1 cellular context compared by ENCODE assay signal in the genomic region with DNA sequence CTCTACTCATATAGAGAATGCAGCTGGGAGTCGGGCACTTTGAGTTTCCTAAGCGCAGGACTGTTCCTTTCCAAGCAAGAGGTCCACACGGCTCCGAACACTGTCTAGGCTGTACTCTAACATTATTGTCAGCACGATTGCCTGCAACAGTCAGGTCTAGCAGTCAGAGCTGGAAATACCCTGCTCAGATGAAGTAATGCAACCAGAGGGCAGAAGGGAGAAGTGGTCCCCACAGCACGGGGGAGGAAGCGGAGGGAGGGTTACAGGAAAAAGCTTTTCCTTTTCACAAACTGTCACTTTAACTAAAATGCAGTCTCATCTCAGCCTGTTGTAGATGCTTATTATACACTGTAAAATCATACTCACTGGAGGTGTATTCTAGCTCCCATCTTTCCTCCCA.
TF ChIP-seq lines count a peak whose summit lies in the region.

No MANE protein-coding gene starts in this region.

TF ChIP-seq in GM12878, 131 proteins besides CTCF, POLR2A, EP300 and RAD21 (continued from another document and continues in another):
- TF ChIP-seq, protein P1, sequence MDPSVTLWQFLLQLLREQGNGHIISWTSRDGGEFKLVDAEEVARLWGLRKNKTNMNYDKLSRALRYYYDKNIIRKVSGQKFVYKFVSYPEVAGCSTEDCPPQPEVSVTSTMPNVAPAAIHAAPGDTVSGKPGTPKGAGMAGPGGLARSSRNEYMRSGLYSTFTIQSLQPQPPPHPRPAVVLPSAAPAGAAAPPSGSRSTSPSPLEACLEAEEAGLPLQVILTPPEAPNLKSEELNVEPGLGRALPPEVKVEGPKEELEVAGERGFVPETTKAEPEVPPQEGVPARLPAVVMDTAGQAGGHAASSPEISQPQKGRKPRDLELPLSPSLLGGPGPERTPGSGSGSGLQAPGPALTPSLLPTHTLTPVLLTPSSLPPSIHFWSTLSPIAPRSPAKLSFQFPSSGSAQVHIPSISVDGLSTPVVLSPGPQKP (IDR thresholded peaks at IDR 0.05; ENCODE audit: low read depth, low read length), result no peak
- TF ChIP-seq NFIC (IDR thresholded peaks at IDR 0.05; ENCODE audit: low read depth, low read length) (no peak), HDAC6 (IDR thresholded peaks at IDR 0.05; ENCODE audit: unreplicated experiment) (no peak), MXI1 (IDR thresholded peaks at IDR 0.05; ENCODE audit: low read depth, low read length) (no peak), STAT3 (IDR thresholded peaks at IDR 0.05; ENCODE audit: low read depth, low read length) (no peak), HCFC1 (IDR thresholded peaks at IDR 0.05; ENCODE audit: low read length) (no peak), IKZF2 (IDR thresholded peaks at IDR 0.05) (peak in 1 of 2 experiments; percentile 31; a peak in 2 of 4 replicates), MYC (IDR thresholded peaks at IDR 0.05; ENCODE audit: insufficient read depth, insufficient read length, insufficient replicate concordance, low read length, severe bottlenecking) (no peak), TCF3 (IDR thresholded peaks at IDR 0.05; ENCODE audit: borderline replicate concordance, insufficient read depth, low read depth, low read length) (no peak), TCF7 (IDR thresholded peaks at IDR 0.05; ENCODE audit: borderline replicate concordance) (no peak), PAX8 (IDR thresholded peaks at IDR 0.05) (no peak), NR2C2 (IDR thresholded peaks at IDR 0.05; ENCODE audit: borderline replicate concordance, control insufficient read depth, insufficient read length, low read depth) (no peak), FOXK2 (IDR thresholded peaks at IDR 0.05) (no peak), SUZ12 (IDR thresholded peaks at IDR 0.05; ENCODE audit: unreplicated experiment) (no peak), WRNIP1 (IDR thresholded peaks at IDR 0.05; ENCODE audit: borderline replicate concordance, low read depth, low read length) (no peak), NFXL1 (IDR thresholded peaks at IDR 0.05; ENCODE audit: borderline replicate concordance) (no peak), IRF4 (IDR thresholded peaks at IDR 0.05; ENCODE audit: low read depth, low read length) (no peak), RAD51 (IDR thresholded peaks at IDR 0.05) (no peak), YBX1 (IDR thresholded peaks at IDR 0.05) (no peak), POLR2AphosphoS5 (IDR thresholded peaks at IDR 0.05; ENCODE audit: low read length) (no peak), KDM1A (IDR thresholded peaks at IDR 0.05; ENCODE audit: borderline replicate concordance) (no peak), FOS (IDR thresholded peaks at IDR 0.05; ENCODE audit: borderline replicate concordance, extremely low read depth, insufficient read length) (no peak), PML (IDR thresholded peaks at IDR 0.05; ENCODE audit: low read length) (no peak)
- TF ChIP-seq, protein P2, sequence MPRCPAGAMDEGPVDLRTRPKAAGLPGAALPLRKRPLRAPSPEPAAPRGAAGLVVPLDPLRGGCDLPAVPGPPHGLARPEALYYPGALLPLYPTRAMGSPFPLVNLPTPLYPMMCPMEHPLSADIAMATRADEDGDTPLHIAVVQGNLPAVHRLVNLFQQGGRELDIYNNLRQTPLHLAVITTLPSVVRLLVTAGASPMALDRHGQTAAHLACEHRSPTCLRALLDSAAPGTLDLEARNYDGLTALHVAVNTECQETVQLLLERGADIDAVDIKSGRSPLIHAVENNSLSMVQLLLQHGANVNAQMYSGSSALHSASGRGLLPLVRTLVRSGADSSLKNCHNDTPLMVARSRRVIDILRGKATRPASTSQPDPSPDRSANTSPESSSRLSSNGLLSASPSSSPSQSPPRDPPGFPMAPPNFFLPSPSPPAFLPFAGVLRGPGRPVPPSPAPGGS (IDR thresholded peaks at IDR 0.05; ENCODE audit: borderline replicate concordance, insufficient read depth, low read depth, low read length, poor library complexity, severe bottlenecking), result no peak
- TF ChIP-seq, protein P3, sequence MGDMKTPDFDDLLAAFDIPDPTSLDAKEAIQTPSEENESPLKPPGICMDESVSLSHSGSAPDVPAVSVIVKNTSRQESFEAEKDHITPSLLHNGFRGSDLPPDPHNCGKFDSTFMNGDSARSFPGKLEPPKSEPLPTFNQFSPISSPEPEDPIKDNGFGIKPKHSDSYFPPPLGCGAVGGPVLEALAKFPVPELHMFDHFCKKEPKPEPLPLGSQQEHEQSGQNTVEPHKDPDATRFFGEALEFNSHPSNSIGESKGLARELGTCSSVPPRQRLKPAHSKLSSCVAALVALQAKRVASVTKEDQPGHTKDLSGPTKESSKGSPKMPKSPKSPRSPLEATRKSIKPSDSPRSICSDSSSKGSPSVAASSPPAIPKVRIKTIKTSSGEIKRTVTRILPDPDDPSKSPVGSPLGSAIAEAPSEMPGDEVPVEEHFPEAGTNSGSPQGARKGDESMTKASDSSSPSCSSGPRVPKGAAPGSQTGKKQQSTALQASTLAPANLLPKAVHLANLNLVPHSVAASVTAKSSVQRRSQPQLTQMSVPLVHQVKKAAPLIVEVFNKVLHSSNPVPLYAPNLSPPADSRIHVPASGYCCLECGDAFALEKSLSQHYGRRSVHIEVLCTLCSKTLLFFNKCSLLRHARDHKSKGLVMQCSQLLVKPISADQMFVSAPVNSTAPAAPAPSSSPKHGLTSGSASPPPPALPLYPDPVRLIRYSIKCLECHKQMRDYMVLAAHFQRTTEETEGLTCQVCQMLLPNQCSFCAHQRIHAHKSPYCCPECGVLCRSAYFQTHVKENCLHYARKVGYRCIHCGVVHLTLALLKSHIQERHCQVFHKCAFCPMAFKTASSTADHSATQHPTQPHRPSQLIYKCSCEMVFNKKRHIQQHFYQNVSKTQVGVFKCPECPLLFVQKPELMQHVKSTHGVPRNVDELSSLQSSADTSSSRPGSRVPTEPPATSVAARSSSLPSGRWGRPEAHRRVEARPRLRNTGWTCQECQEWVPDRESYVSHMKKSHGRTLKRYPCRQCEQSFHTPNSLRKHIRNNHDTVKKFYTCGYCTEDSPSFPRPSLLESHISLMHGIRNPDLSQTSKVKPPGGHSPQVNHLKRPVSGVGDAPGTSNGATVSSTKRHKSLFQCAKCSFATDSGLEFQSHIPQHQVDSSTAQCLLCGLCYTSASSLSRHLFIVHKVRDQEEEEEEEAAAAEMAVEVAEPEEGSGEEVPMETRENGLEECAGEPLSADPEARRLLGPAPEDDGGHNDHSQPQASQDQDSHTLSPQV (IDR thresholded peaks at IDR 0.05), result no peak
- TF ChIP-seq, protein P4, sequence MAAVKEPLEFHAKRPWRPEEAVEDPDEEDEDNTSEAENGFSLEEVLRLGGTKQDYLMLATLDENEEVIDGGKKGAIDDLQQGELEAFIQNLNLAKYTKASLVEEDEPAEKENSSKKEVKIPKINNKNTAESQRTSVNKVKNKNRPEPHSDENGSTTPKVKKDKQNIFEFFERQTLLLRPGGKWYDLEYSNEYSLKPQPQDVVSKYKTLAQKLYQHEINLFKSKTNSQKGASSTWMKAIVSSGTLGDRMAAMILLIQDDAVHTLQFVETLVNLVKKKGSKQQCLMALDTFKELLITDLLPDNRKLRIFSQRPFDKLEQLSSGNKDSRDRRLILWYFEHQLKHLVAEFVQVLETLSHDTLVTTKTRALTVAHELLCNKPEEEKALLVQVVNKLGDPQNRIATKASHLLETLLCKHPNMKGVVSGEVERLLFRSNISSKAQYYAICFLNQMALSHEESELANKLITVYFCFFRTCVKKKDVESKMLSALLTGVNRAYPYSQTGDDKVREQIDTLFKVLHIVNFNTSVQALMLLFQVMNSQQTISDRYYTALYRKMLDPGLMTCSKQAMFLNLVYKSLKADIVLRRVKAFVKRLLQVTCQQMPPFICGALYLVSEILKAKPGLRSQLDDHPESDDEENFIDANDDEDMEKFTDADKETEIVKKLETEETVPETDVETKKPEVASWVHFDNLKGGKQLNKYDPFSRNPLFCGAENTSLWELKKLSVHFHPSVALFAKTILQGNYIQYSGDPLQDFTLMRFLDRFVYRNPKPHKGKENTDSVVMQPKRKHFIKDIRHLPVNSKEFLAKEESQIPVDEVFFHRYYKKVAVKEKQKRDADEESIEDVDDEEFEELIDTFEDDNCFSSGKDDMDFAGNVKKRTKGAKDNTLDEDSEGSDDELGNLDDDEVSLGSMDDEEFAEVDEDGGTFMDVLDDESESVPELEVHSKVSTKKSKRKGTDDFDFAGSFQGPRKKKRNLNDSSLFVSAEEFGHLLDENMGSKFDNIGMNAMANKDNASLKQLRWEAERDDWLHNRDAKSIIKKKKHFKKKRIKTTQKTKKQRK (IDR thresholded peaks at IDR 0.05; ENCODE audit: low read depth, low read length), result no peak
- TF ChIP-seq, protein P5, sequence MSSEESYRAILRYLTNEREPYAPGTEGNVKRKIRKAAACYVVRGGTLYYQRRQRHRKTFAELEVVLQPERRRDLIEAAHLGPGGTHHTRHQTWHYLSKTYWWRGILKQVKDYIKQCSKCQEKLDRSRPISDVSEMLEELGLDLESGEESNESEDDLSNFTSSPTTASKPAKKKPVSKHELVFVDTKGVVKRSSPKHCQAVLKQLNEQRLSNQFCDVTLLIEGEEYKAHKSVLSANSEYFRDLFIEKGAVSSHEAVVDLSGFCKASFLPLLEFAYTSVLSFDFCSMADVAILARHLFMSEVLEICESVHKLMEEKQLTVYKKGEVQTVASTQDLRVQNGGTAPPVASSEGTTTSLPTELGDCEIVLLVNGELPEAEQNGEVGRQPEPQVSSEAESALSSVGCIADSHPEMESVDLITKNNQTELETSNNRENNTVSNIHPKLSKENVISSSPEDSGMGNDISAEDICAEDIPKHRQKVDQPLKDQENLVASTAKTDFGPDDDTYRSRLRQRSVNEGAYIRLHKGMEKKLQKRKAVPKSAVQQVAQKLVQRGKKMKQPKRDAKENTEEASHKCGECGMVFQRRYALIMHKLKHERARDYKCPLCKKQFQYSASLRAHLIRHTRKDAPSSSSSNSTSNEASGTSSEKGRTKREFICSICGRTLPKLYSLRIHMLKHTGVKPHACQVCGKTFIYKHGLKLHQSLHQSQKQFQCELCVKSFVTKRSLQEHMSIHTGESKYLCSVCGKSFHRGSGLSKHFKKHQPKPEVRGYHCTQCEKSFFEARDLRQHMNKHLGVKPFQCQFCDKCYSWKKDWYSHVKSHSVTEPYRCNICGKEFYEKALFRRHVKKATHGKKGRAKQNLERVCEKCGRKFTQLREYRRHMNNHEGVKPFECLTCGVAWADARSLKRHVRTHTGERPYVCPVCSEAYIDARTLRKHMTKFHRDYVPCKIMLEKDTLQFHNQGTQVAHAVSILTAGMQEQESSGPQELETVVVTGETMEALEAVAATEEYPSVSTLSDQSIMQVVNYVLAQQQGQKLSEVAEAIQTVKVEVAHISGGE (CRISPR knock-in tag; IDR thresholded peaks at IDR 0.05), result no peak
- TF ChIP-seq, protein P6, sequence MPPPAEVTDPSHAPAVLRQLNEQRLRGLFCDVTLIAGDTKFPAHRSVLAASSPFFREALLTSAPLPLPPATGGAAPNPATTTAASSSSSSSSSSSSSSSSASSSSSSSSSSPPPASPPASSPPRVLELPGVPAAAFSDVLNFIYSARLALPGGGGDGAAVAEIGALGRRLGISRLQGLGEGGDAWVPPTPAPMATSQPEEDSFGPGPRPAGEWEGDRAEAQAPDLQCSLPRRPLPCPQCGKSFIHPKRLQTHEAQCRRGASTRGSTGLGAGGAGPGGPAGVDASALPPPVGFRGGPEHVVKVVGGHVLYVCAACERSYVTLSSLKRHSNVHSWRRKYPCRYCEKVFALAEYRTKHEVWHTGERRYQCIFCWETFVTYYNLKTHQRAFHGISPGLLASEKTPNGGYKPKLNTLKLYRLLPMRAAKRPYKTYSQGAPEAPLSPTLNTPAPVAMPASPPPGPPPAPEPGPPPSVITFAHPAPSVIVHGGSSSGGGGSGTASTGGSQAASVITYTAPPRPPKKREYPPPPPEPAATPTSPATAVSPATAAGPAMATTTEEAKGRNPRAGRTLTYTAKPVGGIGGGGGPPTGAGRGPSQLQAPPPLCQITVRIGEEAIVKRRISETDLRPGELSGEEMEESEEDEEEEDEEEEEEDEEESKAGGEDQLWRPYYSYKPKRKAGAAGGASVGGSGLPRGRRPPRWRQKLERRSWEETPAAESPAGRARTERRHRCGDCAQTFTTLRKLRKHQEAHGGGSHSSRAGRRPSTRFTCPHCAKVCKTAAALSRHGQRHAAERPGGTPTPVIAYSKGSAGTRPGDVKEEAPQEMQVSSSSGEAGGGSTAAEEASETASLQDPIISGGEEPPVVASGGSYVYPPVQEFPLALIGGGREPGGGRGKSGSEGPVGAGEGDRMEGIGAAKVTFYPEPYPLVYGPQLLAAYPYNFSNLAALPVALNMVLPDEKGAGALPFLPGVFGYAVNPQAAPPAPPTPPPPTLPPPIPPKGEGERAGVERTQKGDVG (CRISPR knock-in tag; IDR thresholded peaks at IDR 0.05), result no peak
- TF ChIP-seq, protein P7, sequence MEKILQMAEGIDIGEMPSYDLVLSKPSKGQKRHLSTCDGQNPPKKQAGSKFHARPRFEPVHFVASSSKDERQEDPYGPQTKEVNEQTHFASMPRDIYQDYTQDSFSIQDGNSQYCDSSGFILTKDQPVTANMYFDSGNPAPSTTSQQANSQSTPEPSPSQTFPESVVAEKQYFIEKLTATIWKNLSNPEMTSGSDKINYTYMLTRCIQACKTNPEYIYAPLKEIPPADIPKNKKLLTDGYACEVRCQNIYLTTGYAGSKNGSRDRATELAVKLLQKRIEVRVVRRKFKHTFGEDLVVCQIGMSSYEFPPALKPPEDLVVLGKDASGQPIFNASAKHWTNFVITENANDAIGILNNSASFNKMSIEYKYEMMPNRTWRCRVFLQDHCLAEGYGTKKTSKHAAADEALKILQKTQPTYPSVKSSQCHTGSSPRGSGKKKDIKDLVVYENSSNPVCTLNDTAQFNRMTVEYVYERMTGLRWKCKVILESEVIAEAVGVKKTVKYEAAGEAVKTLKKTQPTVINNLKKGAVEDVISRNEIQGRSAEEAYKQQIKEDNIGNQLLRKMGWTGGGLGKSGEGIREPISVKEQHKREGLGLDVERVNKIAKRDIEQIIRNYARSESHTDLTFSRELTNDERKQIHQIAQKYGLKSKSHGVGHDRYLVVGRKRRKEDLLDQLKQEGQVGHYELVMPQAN (conservative IDR thresholded peaks at IDR 0.05), result no peak
- TF ChIP-seq, protein P8, sequence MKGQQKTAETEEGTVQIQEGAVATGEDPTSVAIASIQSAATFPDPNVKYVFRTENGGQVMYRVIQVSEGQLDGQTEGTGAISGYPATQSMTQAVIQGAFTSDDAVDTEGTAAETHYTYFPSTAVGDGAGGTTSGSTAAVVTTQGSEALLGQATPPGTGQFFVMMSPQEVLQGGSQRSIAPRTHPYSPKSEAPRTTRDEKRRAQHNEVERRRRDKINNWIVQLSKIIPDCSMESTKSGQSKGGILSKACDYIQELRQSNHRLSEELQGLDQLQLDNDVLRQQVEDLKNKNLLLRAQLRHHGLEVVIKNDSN (IDR thresholded peaks at IDR 0.05; ENCODE audit: borderline replicate concordance, extremely low read length, insufficient read depth, low read depth, low read length), result no peak
- TF ChIP-seq, protein P9, sequence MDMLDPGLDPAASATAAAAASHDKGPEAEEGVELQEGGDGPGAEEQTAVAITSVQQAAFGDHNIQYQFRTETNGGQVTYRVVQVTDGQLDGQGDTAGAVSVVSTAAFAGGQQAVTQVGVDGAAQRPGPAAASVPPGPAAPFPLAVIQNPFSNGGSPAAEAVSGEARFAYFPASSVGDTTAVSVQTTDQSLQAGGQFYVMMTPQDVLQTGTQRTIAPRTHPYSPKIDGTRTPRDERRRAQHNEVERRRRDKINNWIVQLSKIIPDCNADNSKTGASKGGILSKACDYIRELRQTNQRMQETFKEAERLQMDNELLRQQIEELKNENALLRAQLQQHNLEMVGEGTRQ (IDR thresholded peaks at IDR 0.05; ENCODE audit: borderline replicate concordance, low read depth, low read length), result no peak
- TF ChIP-seq, protein P10, sequence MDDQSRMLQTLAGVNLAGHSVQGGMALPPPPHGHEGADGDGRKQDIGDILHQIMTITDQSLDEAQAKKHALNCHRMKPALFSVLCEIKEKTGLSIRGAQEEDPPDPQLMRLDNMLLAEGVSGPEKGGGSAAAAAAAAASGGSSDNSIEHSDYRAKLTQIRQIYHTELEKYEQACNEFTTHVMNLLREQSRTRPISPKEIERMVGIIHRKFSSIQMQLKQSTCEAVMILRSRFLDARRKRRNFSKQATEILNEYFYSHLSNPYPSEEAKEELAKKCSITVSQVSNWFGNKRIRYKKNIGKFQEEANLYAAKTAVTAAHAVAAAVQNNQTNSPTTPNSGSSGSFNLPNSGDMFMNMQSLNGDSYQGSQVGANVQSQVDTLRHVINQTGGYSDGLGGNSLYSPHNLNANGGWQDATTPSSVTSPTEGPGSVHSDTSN (IDR thresholded peaks at IDR 0.05; ENCODE audit: insufficient replicate concordance, low read depth, low read length), result no peak
